1 cellular context compared by ENCODE assay signal in genomic region chr5:88883566-88884434, GRCh38.
TF ChIP-seq lines count a peak whose summit lies in the region.

No MANE protein-coding gene starts in this region.

TF ChIP-seq in HEK293, 187 proteins besides CTCF, POLR2A, EP300 and RAD21 (continued from another document):
- TF ChIP-seq ZBTB44 (tag by site-specific recombination; IDR thresholded peaks at IDR 0.05) (no peak), HOXA7 (CRISPR knock-in tag; IDR thresholded peaks at IDR 0.05; ENCODE audit: borderline replicate concordance) (no peak), ZNF843 (tag by site-specific recombination; IDR thresholded peaks at IDR 0.05) (0 out of 2 replicates have a peak, but pooled peaks have one; percentile 14), ZXDB (tag by site-specific recombination; IDR thresholded peaks at IDR 0.05) (peak; percentile 32; the same call in 1 of the 2 replicates), ZNF221 (tag by site-specific recombination; IDR thresholded peaks at IDR 0.05; ENCODE audit: borderline replicate concordance) (no peak), SP3 (tag by site-specific recombination; IDR thresholded peaks at IDR 0.05) (no peak), KLF17 (tag by site-specific recombination; IDR thresholded peaks at IDR 0.05) (no peak), ZBTB26 (tag by site-specific recombination; optimal IDR thresholded peaks at IDR 0.05) (peak; percentile 76), SP2 (tag by site-specific recombination; IDR thresholded peaks at IDR 0.05) (peak; percentile 28)
